Comparison of ENCODE assay signal across 1 cellular context in genomic region chr7:98879198-98879988, GRCh38.
TF ChIP-seq lines count a peak whose summit lies in the region.

No MANE protein-coding gene starts in this region.

TF ChIP-seq in H1, 55 proteins besides CTCF, POLR2A, EP300 and RAD21:
- TF ChIP-seq TBP (IDR thresholded peaks at IDR 0.05; ENCODE audit: low read depth, low read length) (no peak), NANOG (IDR thresholded peaks at IDR 0.05; ENCODE audit: insufficient read depth, low read depth, low read length, poor library complexity, severe bottlenecking) (no peak), SIRT6 (IDR thresholded peaks at IDR 0.05; ENCODE audit: low read length) (no peak), HDAC2 (IDR thresholded peaks at IDR 0.05; ENCODE audit: borderline replicate concordance in 1 of 2, low read depth in 2 of 2, low read length in 2 of 2) (0 out of 4 replicates have a peak, but pooled peaks of 1 of the 2 experiments have one; percentile 55), EZH2 (IDR thresholded peaks at IDR 0.05; ENCODE audit: low read depth, low read length, severe bottlenecking) (no peak), SIN3A (conservative IDR thresholded peaks at IDR 0.05 in 1 of 2, IDR thresholded peaks at IDR 0.05 in 1 of 2; ENCODE audit: low read depth in 1 of 2, low read length in 2 of 2) (0 out of 4 replicates have a peak, but pooled peaks of 1 of the 2 experiments have one; percentile 21)
